28 cellular contexts compared by ENCODE assay signal in genomic region chr13:67557118-67557517, GRCh38.
"Had no signal": no experiment of that assay in that cellular context is flagged by ENCODE, and none has a peak within 500 bp of the region (broad histone marks: within the 10 kb centered on the region; RNA-seq: fewer than 3 reads in every experiment).

No MANE protein-coding gene starts in this region.

- ATAC-seq: natural killer cell; psoas muscle; right cardiac atrium; sciatic nerve; stimulated activated memory B cell treated with anti-CD40 and anti-IgM and Interleukin-4, amounts not matched to agents 10 μg/mL and 1 μg/mL and 100 μg/mL, for 72 hours; stimulated activated naive CD8-positive, alpha-beta T cell treated with anti-CD3 and anti-CD28 coated beads, Interleukin-15, amount 100 ng/mL, for 72 hours; stimulated activated naive CD8-positive, alpha-beta T cell treated with anti-CD3 and anti-CD28 coated beads, Interleukin-15, Interleukin-2, amounts not matched to agents 100 U/mL and 50 U/mL, for 24 hours; upper lobe of right lung had no signal

- H3K9me3 ChIP-seq: ovary, psoas muscle, testis, tibial artery, upper lobe of right lung, uterus had no signal

- H3K27ac ChIP-seq: neural progenitor cell, ovary, parathyroid adenoma, psoas muscle, skin epidermis, spleen, suprapubic skin, testis, tibial artery, transverse colon, upper lobe of right lung, uterus had no signal

- DNase-seq: natural killer cell; occipital lobe; ovary; posterior cingulate gyrus; psoas muscle; right cardiac atrium; spleen; stimulated activated CD4-positive, alpha-beta T cell treated with anti-CD3 and anti-CD28 coated beads, Interleukin-12 subunit alpha, Interleukin-12 subunit beta, amount 100 ng/mL, for 4 hours; stimulated activated CD4-positive, alpha-beta T cell treated with anti-CD3 and anti-CD28 coated beads, Interleukin-1b, Interleukin-23, amount 100 ng/mL, for 48 hours; stimulated activated CD4-positive, alpha-beta T cell treated with anti-CD3 and anti-CD28 coated beads, Interleukin-4, amount 100 ng/mL, for 1 hour; stimulated activated CD4-positive, alpha-beta T cell treated with anti-CD3 and anti-CD28 coated beads, Interleukin-4, amount 100 ng/mL, for 4 hours; stimulated activated CD8-positive, alpha-beta memory T cell treated with anti-CD3 and anti-CD28 coated beads, Interleukin-4, amount 100 ng/mL, for 48 hours; stimulated activated naive CD4-positive, alpha-beta T cell; stimulated activated naive CD8-positive, alpha-beta T cell treated with anti-CD3 and anti-CD28 coated beads, Interleukin-15, amount 100 ng/mL, for 72 hours; stimulated activated naive CD8-positive, alpha-beta T cell treated with anti-CD3 and anti-CD28 coated beads, Interleukin-15, Interleukin-2, amounts not matched to agents 100 U/mL and 50 U/mL, for 24 hours; substantia nigra; testis; tibial artery; transverse colon; upper lobe of right lung; uterus had no signal

- H3K79me2 ChIP-seq: parathyroid adenoma had no signal

- H3K4me2 ChIP-seq: neural progenitor cell, smooth muscle cell had no signal

- H3K4me3 ChIP-seq: neural progenitor cell, ovary, psoas muscle, skin epidermis, smooth muscle cell, spleen, suprapubic skin, testis, tibial artery, transverse colon, upper lobe of right lung, uterus had no signal

- H3K4me1 ChIP-seq: parathyroid adenoma, psoas muscle, spleen, suprapubic skin, testis, tibial artery, transverse colon, upper lobe of right lung, uterus had no signal

- H2AFZ ChIP-seq: neural progenitor cell, parathyroid adenoma had no signal

- H3K36me3 ChIP-seq: neural progenitor cell, ovary, spleen, suprapubic skin, tibial artery, transverse colon, upper lobe of right lung had no signal

- H3K9ac ChIP-seq: neural progenitor cell, parathyroid adenoma had no signal

- H3K27me3 ChIP-seq: neural progenitor cell, ovary, spleen, suprapubic skin, testis, tibial artery, transverse colon, upper lobe of right lung, uterus had no signal
